ENCODE assay signal across 11 cellular contexts in genomic region chr22:21074092-21074715, GRCh38. TPM values are rescaled to one million over a fixed set of nuclear protein-coding genes. Genes with fewer than 3 reads are reported as not detected.
DNase-seq lines count a peak whose midpoint lies in the region; ATAC-seq, FAIRE-seq and TF ChIP-seq lines count a peak whose summit lies in the region.
"Had no signal": no experiment of that assay in that cellular context is flagged by ENCODE, and none has a peak within 500 bp of the region (broad histone marks: within the 10 kb centered on the region; RNA-seq: fewer than 3 reads in every experiment).

No MANE protein-coding gene starts in this region.

- TF ChIP-seq CTCF in PC-9 (conservative IDR thresholded peaks at IDR 0.05) (no peak), thyroid gland (IDR thresholded peaks at IDR 0.05) (no peak)

- DNase-seq in H54 (ENCODE audit: insufficient read length, low spot score) (peak; percentile 81), PC-9 (peak; percentile 37 to 76), dedifferentiated amniotic fluid mesenchymal stem cell (ENCODE audit: extremely low spot score) (peak; percentile 15), trophoblast cell (peak; percentile 84), NCI-H2171 treated with DMSO at 0.1 percent for 48 hours (lab: John Stamatoyannopoulos, UW) (no peak), thyroid gland (no peak), COLO668 (lab: John Stamatoyannopoulos, UW; ENCODE audit: unreplicated experiment) (no peak)
- DNase-seq: activated CD4-positive, alpha-beta T cell treated with anti-CD3 and anti-CD28 coated beads, Interleukin-2, amount 50 U/mL, for 48 hours had no signal

- H3K4ac ChIP-seq in trophoblast cell (ENCODE audit: low read depth, low read length) = no peak overlapping the region

- POLR2A ChIA-PET in PC-9 (lab: Charles Lee; ENCODE audit: unreplicated experiment) = no interaction called here

- TF ChIP-seq POLR2A in H54 (IDR thresholded peaks at IDR 0.05; ENCODE audit: low read depth, low read length) (no peak), thyroid gland (IDR thresholded peaks at IDR 0.05) (no peak)

- no peak overlapping the region for H4K8ac ChIP-seq in trophoblast cell (ENCODE audit: low read depth, low read length)

- H3K4me3 ChIP-seq in PC-9 (no peak overlapping the region), trophoblast cell (ENCODE audit: low read depth, low read length) (no peak overlapping the region), thyroid gland (replicated peaks in 1 of 3) (no peak overlapping the region)
- H3K4me3 ChIP-seq: body of pancreas had no signal

- H3K14ac ChIP-seq in trophoblast cell (ENCODE audit: low read length) = no peak overlapping the region

- H2BK120ac ChIP-seq in trophoblast cell (ENCODE audit: insufficient read depth, low read length, poor library complexity) = no peak overlapping the region

- ATAC-seq in HG03520 (IDR thresholded peaks at IDR 0.05; ENCODE audit: unreplicated experiment) = no peak
- ATAC-seq: body of pancreas had no signal

- H3K27ac ChIP-seq in PC-9 (no peak overlapping the region), trophoblast cell (ENCODE audit: low read depth, low read length) (no peak overlapping the region), thyroid gland (no peak overlapping the region)
- H3K27ac ChIP-seq: body of pancreas had no signal

- no peaks in the 10 kb centered on the region; the same call in 1 of the 2 replicates for H3K4me1 ChIP-seq in PC-9 (replicated peaks; ENCODE audit: insufficient read depth)
- no peaks in the 10 kb centered on the region for H3K4me1 ChIP-seq in trophoblast cell (ENCODE audit: control insufficient read depth in 1 of 2, insufficient read depth in 2 of 2, low read length in 2 of 2)
- no peaks in the 10 kb centered on the region for H3K4me1 ChIP-seq in thyroid gland
- H3K4me1 ChIP-seq: body of pancreas had no signal

- H3K4me2 ChIP-seq in PC-9 (0 out of 2 replicates have a peak overlapping the region, but pooled peaks have one; percentile 16), trophoblast cell (ENCODE audit: low read length) (no peak overlapping the region)

- no peak overlapping the region for H2BK5ac ChIP-seq in trophoblast cell (ENCODE audit: low read depth, low read length, poor library complexity)

- H2AFZ ChIP-seq in PC-9 = no peak overlapping the region
- no peak overlapping the region for H2AFZ ChIP-seq in trophoblast cell (ENCODE audit: insufficient read depth, low read length, poor library complexity)

- WGBS in trophoblast cell (ENCODE audit: extremely low coverage, insufficient coverage, insufficient read length) = no CpG with 5 or more reads among the region's 8 CpGs
- WGBS in thyroid gland, 2 donors = 75 to 79% methylated on average over 4 to 8 of the region's 8 CpGs

- H3K79me1 ChIP-seq in trophoblast cell (ENCODE audit: low read length) = no peaks in the 10 kb centered on the region

- H3K36me3 ChIP-seq in PC-9 (ENCODE audit: low read depth) (no peaks in the 10 kb centered on the region), trophoblast cell (ENCODE audit: control insufficient read depth in 1 of 2, insufficient read depth in 2 of 2, low read length in 2 of 2) (no peaks in the 10 kb centered on the region), thyroid gland (no peaks in the 10 kb centered on the region)

- no peaks in the 10 kb centered on the region for H3K79me2 ChIP-seq in PC-9 (ENCODE audit: low read depth)
- no peaks in the 10 kb centered on the region for H3K79me2 ChIP-seq in trophoblast cell (ENCODE audit: control insufficient read depth, insufficient read depth, low read length, poor library complexity)

- no peaks in the 10 kb centered on the region for H4K20me1 ChIP-seq in PC-9 (ENCODE audit: insufficient read depth)

- intact Hi-C loops in PC-9 (cut with micrococcal nuclease; ENCODE audit: unreplicated experiment) (no loop called here), thyroid gland (cut with DNase I) (no loop called here)

- no peak overlapping the region for H4K12ac ChIP-seq in trophoblast cell (ENCODE audit: low read depth, low read length)

- H3K27me3 ChIP-seq in PC-9 (ENCODE audit: insufficient read depth, low read depth) (no peaks in the 10 kb centered on the region), trophoblast cell (ENCODE audit: insufficient read depth, low read length) (no peaks in the 10 kb centered on the region), thyroid gland (no peaks in the 10 kb centered on the region)
- H3K27me3 ChIP-seq: body of pancreas had no signal

- no peak overlapping the region for H3K18ac ChIP-seq in trophoblast cell (ENCODE audit: low read length)

- H3K23ac ChIP-seq in trophoblast cell (ENCODE audit: low read length) = no peak overlapping the region

- no peak overlapping the region for H3K9ac ChIP-seq in trophoblast cell (ENCODE audit: low read length)

- FAIRE-seq in H54 (lab: Jason Lieb, UNC) = peak; percentile 88

- no TSS peak for BruUV-seq in PC-9 (replicated peaks; lab: Mats Ljungman, UMichigan)

- no peak overlapping the region for H2AK5ac ChIP-seq in trophoblast cell (ENCODE audit: low read length)

- H3K9me3 ChIP-seq in PC-9 (ENCODE audit: insufficient read depth, low read depth) (no peaks in the 10 kb centered on the region), trophoblast cell (ENCODE audit: insufficient read depth, low read depth, low read length) (peaks cover 12% of the 10 kb centered on the region), thyroid gland (no peaks in the 10 kb centered on the region)
- H3K9me3 ChIP-seq: body of pancreas had no signal

- H3K9me2 ChIP-seq in PC-9 (ENCODE audit: insufficient read depth) = no peaks in the 10 kb centered on the region

- CTCF ChIA-PET in PC-9 (lab: Charles Lee) = no interaction called here

- no peak overlapping the region for H4K91ac ChIP-seq in trophoblast cell (ENCODE audit: low read depth, low read length)

- H2BK12ac ChIP-seq in trophoblast cell (ENCODE audit: low read length) = no peak overlapping the region

- peaks cover 4% of the 10 kb centered on the region; the same call in 1 of the 2 replicates for H3F3A ChIP-seq in PC-9 (ENCODE audit: insufficient read depth, low read depth)

RNA-seq across cellular contexts. Expression of gene LRRC74B, which starts 28.5 kb away (rescaled TPM):
- 0.25 TPM in 1 of 2 replicates, not detected in the other for total RNA-seq in PC-9 (2021)
- polyA plus RNA-seq in trophoblast cell (2013) = 0.01 TPM in 1 of 2 replicates, not detected in the other
- not detected for total RNA-seq in thyroid gland
- total RNA-seq: body of pancreas, temporal lobe had no signal

RNA-seq across cellular contexts. Expression of gene SLC7A4, which starts 41.8 kb away (rescaled TPM):
- not detected in 2 replicates for total RNA-seq in PC-9 (2021)
- 9.1 and 11.2 TPM in 2 replicates for polyA plus RNA-seq in trophoblast cell (2013)
- total RNA-seq in thyroid gland = under 1 TPM in 2 of 4 donors, not detected in 2; 0.45 to 0.54 TPM

RNA-seq across cellular contexts. Expression of gene P2RX6, which starts 59.2 kb away (rescaled TPM):
- total RNA-seq in PC-9 (2021) (2.4 and 2.7 TPM in 2 replicates), thyroid gland (under 1 TPM in 1 of 4 donors, not detected in 3; 0.40 TPM)
- 0.05 and 0.07 TPM in 2 replicates for polyA plus RNA-seq in trophoblast cell (2013)
- total RNA-seq: body of pancreas had no signal

Comparison
In these comparisons a context has a peak if more than half of its experiments do, and no peak if none do; other contexts are left out.
1. DNase-seq: peak in H54 (single experiment), PC-9 (2 of 2), dedifferentiated amniotic fluid mesenchymal stem cell (single experiment) and trophoblast cell (2 of 2); none in NCI-H2171 treated with DMSO at 0.1 percent for 48 hours (single experiment), thyroid gland (0 of 2) and COLO668 (single experiment).